In genomic region chr5:109907189-109907588, GRCh38 we compare ENCODE assay signal across 1 cellular context.
TF ChIP-seq lines count a peak whose summit lies in the region.

No MANE protein-coding gene starts in this region.

TF ChIP-seq in IMR-90, 13 proteins besides CTCF, POLR2A, EP300 and RAD21:
- no peak for TF ChIP-seq MXI1 (IDR thresholded peaks at IDR 0.05; ENCODE audit: borderline replicate concordance, low read depth, low read length)
- no peak for TF ChIP-seq NFE2L2 (IDR thresholded peaks at IDR 0.05; ENCODE audit: low read depth, low read length)
- TF ChIP-seq MAFK (IDR thresholded peaks at IDR 0.05; ENCODE audit: low read depth, low read length), result no peak
- TF ChIP-seq MAZ (IDR thresholded peaks at IDR 0.05; ENCODE audit: borderline replicate concordance, low read depth, low read length), result no peak
- no peak for TF ChIP-seq RFX5 (IDR thresholded peaks at IDR 0.05; ENCODE audit: low read depth, low read length)
- no peak for TF ChIP-seq RCOR1 (IDR thresholded peaks at IDR 0.05; ENCODE audit: insufficient replicate concordance, low read length)
- TF ChIP-seq CHD1 (IDR thresholded peaks at IDR 0.05; ENCODE audit: low read depth, low read length), result no peak
- TF ChIP-seq, protein P1, sequence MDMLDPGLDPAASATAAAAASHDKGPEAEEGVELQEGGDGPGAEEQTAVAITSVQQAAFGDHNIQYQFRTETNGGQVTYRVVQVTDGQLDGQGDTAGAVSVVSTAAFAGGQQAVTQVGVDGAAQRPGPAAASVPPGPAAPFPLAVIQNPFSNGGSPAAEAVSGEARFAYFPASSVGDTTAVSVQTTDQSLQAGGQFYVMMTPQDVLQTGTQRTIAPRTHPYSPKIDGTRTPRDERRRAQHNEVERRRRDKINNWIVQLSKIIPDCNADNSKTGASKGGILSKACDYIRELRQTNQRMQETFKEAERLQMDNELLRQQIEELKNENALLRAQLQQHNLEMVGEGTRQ (IDR thresholded peaks at IDR 0.05; ENCODE audit: low read depth, low read length), result no peak
- no peak for TF ChIP-seq SMC3 (IDR thresholded peaks at IDR 0.05; ENCODE audit: low read depth, low read length)
- TF ChIP-seq ELK1 (IDR thresholded peaks at IDR 0.05; ENCODE audit: borderline replicate concordance, low read depth, low read length), result no peak
- no peak for TF ChIP-seq BHLHE40 (IDR thresholded peaks at IDR 0.05; ENCODE audit: low read depth, low read length)
- no peak for TF ChIP-seq CEBPB (IDR thresholded peaks at IDR 0.05; ENCODE audit: low read depth, low read length)
- TF ChIP-seq FOS (IDR thresholded peaks at IDR 0.05; ENCODE audit: low read depth, low read length), result no peak
